ENCODE assay signal across 10 cellular contexts in genomic region chrX:153984351-153985178, GRCh38. TPM values are rescaled to one million over a fixed set of nuclear protein-coding genes. Genes with fewer than 3 reads are reported as not detected.
DNase-seq lines count a peak whose midpoint lies in the region; ATAC-seq and TF ChIP-seq lines count a peak whose summit lies in the region.
"Had no signal": no experiment of that assay in that cellular context is flagged by ENCODE, and none has a peak within 500 bp of the region (broad histone marks: within the 10 kb centered on the region; RNA-seq: fewer than 3 reads in every experiment).

No MANE protein-coding gene starts in this region.

- H3K4me1 ChIP-seq in duodenal mucosa (ENCODE audit: control insufficient read depth in 1 of 2, insufficient read depth in 2 of 2, low read length in 2 of 2), result peaks cover 18 to 34% of the 10 kb centered on the region in 2 donors

- H3K27ac Mint-ChIP-seq in stimulated activated memory B cell treated with anti-CD40 and anti-IgM and Interleukin-4, amounts not matched to agents 10 μg/mL and 1 μg/mL and 100 μg/mL, for 72 hours, result peak overlapping the region; percentile 88
- H3K27ac Mint-ChIP-seq in mesothelial cell of epicardium, result no peak overlapping the region

- H3K36me3 ChIP-seq in duodenal mucosa (ENCODE audit: control insufficient read depth in 1 of 2, insufficient read depth in 2 of 2, low read length in 2 of 2), result no peaks in the 10 kb centered on the region
- H3K36me3 ChIP-seq: thyroid gland had no signal

- ATAC-seq in stimulated activated memory B cell treated with anti-CD40 and anti-IgM and Interleukin-4, amounts not matched to agents 10 μg/mL and 1 μg/mL and 100 μg/mL, for 72 hours, result peak; percentile 71

- H3K4me3 ChIP-seq in duodenal mucosa (ENCODE audit: low read depth in 1 of 2, low read length in 2 of 2), result peak overlapping the region in 1 of 2 donors; percentile 43
- H3K4me3 ChIP-seq: thyroid gland had no signal

- CTCF ChIA-PET in HEK293T (lab: Yijun Ruan, JAX), result no interaction called here

- H3K9me3 Mint-ChIP-seq in stimulated activated memory B cell treated with anti-CD40 and anti-IgM and Interleukin-4, amounts not matched to agents 10 μg/mL and 1 μg/mL and 100 μg/mL, for 72 hours, result no peaks in the 10 kb centered on the region
- no peaks in the 10 kb centered on the region for H3K9me3 Mint-ChIP-seq in mesothelial cell of epicardium

- H3K27ac ChIP-seq in duodenal mucosa (ENCODE audit: low read depth, low read length), result peak overlapping the region; percentile 81

- DNase-seq in NCI-H2196 (lab: John Stamatoyannopoulos, UW; ENCODE audit: unreplicated experiment) (peak; percentile 18), NCI-H2196 treated with DMSO at 0.1 percent for 48 hours (lab: John Stamatoyannopoulos, UW; ENCODE audit: unreplicated experiment) (no peak), RPMI8226 (peak; percentile 95), HEK293T (ENCODE audit: extremely low spot score) (no peak), SW 1271 (lab: John Stamatoyannopoulos, UW) (no peak), mesothelial cell of epicardium (ENCODE audit: low spot score in 2 of 2, unreplicated experiment in 2 of 2) (no peak)
- DNase-seq: 8988T had no signal

- no peak for TF ChIP-seq CTCF in mesothelial cell of epicardium (IDR thresholded peaks at IDR 0.05; ENCODE audit: unreplicated experiment)

- POLR2A ChIA-PET in HEK293T (lab: Yijun Ruan, JAX), result no interaction called here

- no peaks in the 10 kb centered on the region for H3K9me3 ChIP-seq in duodenal mucosa (ENCODE audit: control insufficient read depth in 1 of 2, low read length in 2 of 2)
- H3K9me3 ChIP-seq: thyroid gland had no signal

- peak overlapping the region; percentile 62 for H3K4me3 Mint-ChIP-seq in stimulated activated memory B cell treated with anti-CD40 and anti-IgM and Interleukin-4, amounts not matched to agents 10 μg/mL and 1 μg/mL and 100 μg/mL, for 72 hours
- H3K4me3 Mint-ChIP-seq in mesothelial cell of epicardium, result no peak overlapping the region

- no peaks in the 10 kb centered on the region for H3K27me3 Mint-ChIP-seq in stimulated activated memory B cell treated with anti-CD40 and anti-IgM and Interleukin-4, amounts not matched to agents 10 μg/mL and 1 μg/mL and 100 μg/mL, for 72 hours
- H3K27me3 Mint-ChIP-seq in mesothelial cell of epicardium (ENCODE audit: low read depth), result no peaks in the 10 kb centered on the region

- H3K4me1 Mint-ChIP-seq in stimulated activated memory B cell treated with anti-CD40 and anti-IgM and Interleukin-4, amounts not matched to agents 10 μg/mL and 1 μg/mL and 100 μg/mL, for 72 hours, result peaks cover 47% of the 10 kb centered on the region
- H3K4me1 Mint-ChIP-seq in mesothelial cell of epicardium, result no peaks in the 10 kb centered on the region

- no peaks in the 10 kb centered on the region for H3K36me3 Mint-ChIP-seq in stimulated activated memory B cell treated with anti-CD40 and anti-IgM and Interleukin-4, amounts not matched to agents 10 μg/mL and 1 μg/mL and 100 μg/mL, for 72 hours
- peaks cover 14% of the 10 kb centered on the region for H3K36me3 Mint-ChIP-seq in mesothelial cell of epicardium

- H3K27me3 ChIP-seq in duodenal mucosa (ENCODE audit: control insufficient read depth in 1 of 2, insufficient read depth in 2 of 2, low read length in 2 of 2), result no peaks in the 10 kb centered on the region
- H3K27me3 ChIP-seq: thyroid gland had no signal

- peak overlapping the region; percentile 25 to 33 for H3K9ac ChIP-seq in duodenal mucosa (ENCODE audit: low read depth in 1 of 2, low read length in 2 of 2)

TF ChIP-seq in HEK293T, 16 proteins besides CTCF, POLR2A, EP300 and RAD21:
- TF ChIP-seq ZNF384 (IDR thresholded peaks at IDR 0.05) (no peak), FOXM1 (IDR thresholded peaks at IDR 0.05; ENCODE audit: borderline replicate concordance) (no peak)
TF ChIP-seq in HEK293T: peak in this region for 0.

RNA-seq across cellular contexts. Expression of gene TMEM187, which starts 12.0 kb away (rescaled TPM):
- total RNA-seq in mesothelial cell of epicardium, result 11.5 to 15.0 TPM (median 14.2 TPM) in 3 replicates

RNA-seq across cellular contexts. Expression of gene HCFC1, which starts 12.9 kb away (rescaled TPM):
- 96.3 to 99.9 TPM (median 98.5 TPM) in 3 replicates for total RNA-seq in mesothelial cell of epicardium

RNA-seq across cellular contexts. Expression of gene IRAK1, which starts 35.1 kb away (rescaled TPM):
- total RNA-seq in mesothelial cell of epicardium, result 64.9 to 73.4 TPM (median 69.1 TPM) in 3 replicates

RNA-seq across cellular contexts. Expression of gene RENBP, which starts 40.1 kb away (rescaled TPM):
- 7.2 to 8.5 TPM (median 7.2 TPM) in 3 replicates for total RNA-seq in mesothelial cell of epicardium

RNA-seq across cellular contexts. Expression of gene NAA10, which starts 49.7 kb away (rescaled TPM):
- total RNA-seq in mesothelial cell of epicardium, result 76.8 to 82.0 TPM (median 79.3 TPM) in 3 replicates

Comparison
In these comparisons a context has a peak if more than half of its experiments do, and no peak if none do; other contexts are left out.
1. DNase-seq: peak in NCI-H2196 (single experiment) and RPMI8226 (single experiment); none in NCI-H2196 treated with DMSO at 0.1 percent for 48 hours (single experiment), HEK293T (single experiment), SW 1271 (0 of 2) and mesothelial cell of epicardium (0 of 2).